In the genomic region with DNA sequence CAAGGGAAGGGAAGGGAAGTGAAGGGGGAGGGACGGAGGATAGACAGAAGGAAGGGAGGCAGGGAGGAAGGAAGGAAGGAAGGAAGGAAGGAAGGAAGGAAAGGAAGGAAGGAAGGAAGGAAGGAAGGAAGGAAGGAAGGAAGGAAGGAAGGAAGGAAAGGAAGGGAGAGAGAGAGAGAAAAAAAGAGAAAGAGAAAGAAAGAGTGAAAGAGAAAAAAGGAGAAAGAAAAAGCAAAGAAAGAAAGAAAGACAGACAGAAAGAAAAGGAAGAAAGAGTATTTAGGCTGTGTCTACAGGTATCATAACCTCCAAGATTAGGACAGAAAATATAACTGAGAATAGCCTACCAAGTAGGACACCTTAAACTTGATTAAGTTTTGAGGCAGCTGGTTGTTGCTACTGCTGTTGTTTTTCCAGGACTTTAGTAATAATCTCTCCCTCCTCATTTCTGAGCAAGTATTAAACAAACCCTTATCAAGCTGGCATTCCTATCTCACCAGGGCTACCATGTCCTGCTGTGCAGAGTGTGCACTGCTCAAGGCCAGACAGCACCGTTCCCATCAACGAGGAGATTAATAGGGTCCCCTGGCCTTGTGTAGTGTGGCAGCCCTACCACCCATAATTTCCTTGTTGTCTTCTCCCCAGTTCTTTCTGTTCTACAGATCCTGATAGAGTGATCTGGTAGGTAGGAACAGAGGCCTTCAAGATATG, we compare ENCODE assay signal across 1 cellular context.
TF ChIP-seq lines count a peak whose summit lies in the region.

No MANE protein-coding gene starts in this region.

TF ChIP-seq in WTC11, 78 proteins besides CTCF, POLR2A, EP300 and RAD21 (continued from another document):
- TF ChIP-seq, protein P1, sequence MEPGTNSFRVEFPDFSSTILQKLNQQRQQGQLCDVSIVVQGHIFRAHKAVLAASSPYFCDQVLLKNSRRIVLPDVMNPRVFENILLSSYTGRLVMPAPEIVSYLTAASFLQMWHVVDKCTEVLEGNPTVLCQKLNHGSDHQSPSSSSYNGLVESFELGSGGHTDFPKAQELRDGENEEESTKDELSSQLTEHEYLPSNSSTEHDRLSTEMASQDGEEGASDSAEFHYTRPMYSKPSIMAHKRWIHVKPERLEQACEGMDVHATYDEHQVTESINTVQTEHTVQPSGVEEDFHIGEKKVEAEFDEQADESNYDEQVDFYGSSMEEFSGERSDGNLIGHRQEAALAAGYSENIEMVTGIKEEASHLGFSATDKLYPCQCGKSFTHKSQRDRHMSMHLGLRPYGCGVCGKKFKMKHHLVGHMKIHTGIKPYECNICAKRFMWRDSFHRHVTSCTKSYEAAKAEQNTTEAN (CRISPR knock-in tag; IDR thresholded peaks at IDR 0.05) = no peak
- no peak for TF ChIP-seq SMAD4 (CRISPR knock-in tag; IDR thresholded peaks at IDR 0.05)
TF ChIP-seq in WTC11: peak in this region for 1.
